ENCODE assay signal across 10 cellular contexts in the genomic region with DNA sequence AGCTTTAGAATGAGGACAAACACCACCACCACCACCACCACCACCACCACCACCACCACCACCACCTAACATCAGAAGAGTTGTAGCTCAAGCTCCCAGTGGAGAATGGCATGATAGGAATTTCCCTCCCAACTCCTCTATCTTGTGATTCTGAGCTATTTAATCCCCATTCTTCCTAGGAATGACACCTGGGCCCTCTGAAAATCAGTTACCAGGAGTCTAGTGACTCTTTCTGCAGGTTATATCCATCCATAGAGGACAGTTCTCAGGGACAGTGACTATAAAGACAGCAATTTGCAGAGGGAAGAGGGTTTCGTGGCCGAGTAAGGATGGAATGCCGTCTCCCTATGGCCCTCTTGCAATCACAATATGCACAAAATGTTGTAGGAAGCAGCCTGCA. TPM values are rescaled to one million over a fixed set of nuclear protein-coding genes. Genes with fewer than 3 reads are reported as not detected.
DNase-seq lines count a peak whose midpoint lies in the region; ATAC-seq and TF ChIP-seq lines count a peak whose summit lies in the region.
"Had no signal": no experiment of that assay in that cellular context is flagged by ENCODE, and none has a peak within 500 bp of the region (broad histone marks: within the 10 kb centered on the region; RNA-seq: fewer than 3 reads in every experiment).

No MANE protein-coding gene starts in this region.

- H3K9me3 Mint-ChIP-seq in stimulated activated naive CD8-positive, alpha-beta T cell treated with anti-CD3 and anti-CD28 coated beads, Interleukin-15, Interleukin-2, amounts not matched to agents 100 ng/mL and 50 ng/mL, for 24 hours: no peaks in the 10 kb centered on the region

- no peak overlapping the region for H3K9ac ChIP-seq in muscle layer of colon (ENCODE audit: low read length)

- H3K9me3 ChIP-seq in body of pancreas (no peaks in the 10 kb centered on the region), muscle layer of colon (ENCODE audit: low read length) (no peaks in the 10 kb centered on the region), vagina (no peaks in the 10 kb centered on the region)
- H3K9me3 ChIP-seq: tibial nerve had no signal

- TF ChIP-seq CTCF in body of pancreas (IDR thresholded peaks at IDR 0.05) (no peak), vagina (IDR thresholded peaks at IDR 0.05) (no peak)

- no peak overlapping the region for H3K4me3 ChIP-seq in body of pancreas
- H3K4me3 ChIP-seq in muscle layer of colon (ENCODE audit: low read depth in 1 of 2, low read length in 2 of 2): no peak overlapping the region
- H3K4me3 ChIP-seq in vagina: no peak overlapping the region

- H3K36me3 Mint-ChIP-seq in stimulated activated naive CD8-positive, alpha-beta T cell treated with anti-CD3 and anti-CD28 coated beads, Interleukin-15, Interleukin-2, amounts not matched to agents 100 ng/mL and 50 ng/mL, for 24 hours (ENCODE audit: low read depth): peaks cover 63% of the 10 kb centered on the region

- peak overlapping the region; percentile 73 for H3K27ac Mint-ChIP-seq in stimulated activated naive CD8-positive, alpha-beta T cell treated with anti-CD3 and anti-CD28 coated beads, Interleukin-15, Interleukin-2, amounts not matched to agents 100 ng/mL and 50 ng/mL, for 24 hours

- DNase-seq in stimulated activated naive CD8-positive, alpha-beta T cell treated with anti-CD3 and anti-CD28 coated beads, Interleukin-15, Interleukin-2, amounts not matched to agents 100 U/mL and 50 U/mL, for 24 hours: no peak
- no peak for DNase-seq in body of pancreas
- DNase-seq in vagina (ENCODE audit: extremely low spot score in 2 of 2): no peak
- DNase-seq in NCI-H524 treated with DMSO at 0.1 percent for 48 hours (lab: John Stamatoyannopoulos, UW): no peak
- DNase-seq: NCI-H1092 had no signal

- TF ChIP-seq POLR2A in body of pancreas (IDR thresholded peaks at IDR 0.05) (no peak), vagina (IDR thresholded peaks at IDR 0.05) (no peak)

- H3K36me3 ChIP-seq in body of pancreas (replicated peaks in 1 of 2; ENCODE audit: insufficient read depth in 1 of 2, low read depth in 2 of 2): peaks cover 0 to 2% of the 10 kb centered on the region in 2 donors
- peaks cover 24% of the 10 kb centered on the region for H3K36me3 ChIP-seq in muscle layer of colon (ENCODE audit: insufficient read depth, low read length)
- H3K36me3 ChIP-seq in vagina: no peaks in the 10 kb centered on the region

- 70 to 76% methylated on average over 3 of the region's 3 CpGs for WGBS in body of pancreas, 2 donors

- H3K4me1 ChIP-seq in body of pancreas (peaks cover 98% of the 10 kb centered on the region), muscle layer of colon (ENCODE audit: insufficient read depth, low read length) (peaks cover 91% of the 10 kb centered on the region), vagina (peaks cover 100% of the 10 kb centered on the region)

- no peak for ATAC-seq in stimulated activated naive CD8-positive, alpha-beta T cell treated with anti-CD3 and anti-CD28 coated beads, Interleukin-15, Interleukin-2, amounts not matched to agents 100 U/mL and 50 U/mL, for 24 hours
- ATAC-seq in body of pancreas (no peak), GM21786 (IDR thresholded peaks at IDR 0.05; ENCODE audit: unreplicated experiment) (no peak), GM18511 (IDR thresholded peaks at IDR 0.05; ENCODE audit: unreplicated experiment) (no peak)

- H3K4me3 Mint-ChIP-seq in stimulated activated naive CD8-positive, alpha-beta T cell treated with anti-CD3 and anti-CD28 coated beads, Interleukin-15, Interleukin-2, amounts not matched to agents 100 ng/mL and 50 ng/mL, for 24 hours: peak overlapping the region; percentile 32

- peak overlapping the region in 3 of 4 donors; percentile 83 to 98 (median 95) for H3K27ac ChIP-seq in body of pancreas
- H3K27ac ChIP-seq in muscle layer of colon (ENCODE audit: low read depth, low read length): peak overlapping the region; percentile 35
- peak overlapping the region; percentile 93 for H3K27ac ChIP-seq in vagina

- intact Hi-C loops in body of pancreas (cut with DNase I): no loop called here
- intact Hi-C loops in vagina (cut with DNase I): no loop called here

- no peaks in the 10 kb centered on the region for H3K27me3 ChIP-seq in body of pancreas
- no peaks in the 10 kb centered on the region for H3K27me3 ChIP-seq in muscle layer of colon (ENCODE audit: control insufficient read depth in 1 of 2, insufficient read depth in 2 of 2, low read length in 2 of 2)
- no peaks in the 10 kb centered on the region for H3K27me3 ChIP-seq in vagina
- H3K27me3 ChIP-seq: tibial nerve had no signal

- peaks cover 100% of the 10 kb centered on the region for H3K4me1 Mint-ChIP-seq in stimulated activated naive CD8-positive, alpha-beta T cell treated with anti-CD3 and anti-CD28 coated beads, Interleukin-15, Interleukin-2, amounts not matched to agents 100 ng/mL and 50 ng/mL, for 24 hours (ENCODE audit: low read depth)

- H3K27me3 Mint-ChIP-seq in stimulated activated naive CD8-positive, alpha-beta T cell treated with anti-CD3 and anti-CD28 coated beads, Interleukin-15, Interleukin-2, amounts not matched to agents 100 ng/mL and 50 ng/mL, for 24 hours: no peaks in the 10 kb centered on the region

RNA-seq across cellular contexts. Expression of a gene that starts 27.8 kb away (rescaled TPM):
- total RNA-seq in body of pancreas (100 to 1,000 TPM; 294 to 323 TPM), vagina (333 TPM)

Comparison
In these comparisons a context has a peak if more than half of its experiments do, and no peak if none do; other contexts are left out.
1. H3K27ac ChIP-seq: peak in every context shown above with its lines; median percentile 95 in body of pancreas; 93 in vagina; 35 in muscle layer of colon.